1 cellular context compared by ENCODE assay signal in genomic region chr22:39473856-39474255, GRCh38.
TF ChIP-seq lines count a peak whose summit lies in the region.

No MANE protein-coding gene starts in this region.

TF ChIP-seq in GM23338, 12 proteins besides CTCF, POLR2A, EP300 and RAD21 (continued from another document):
- TF ChIP-seq ZNF462 (CRISPR knock-in tag; IDR thresholded peaks at IDR 0.05): no peak
- TF ChIP-seq STAT1 (IDR thresholded peaks at IDR 0.05; ENCODE audit: unreplicated experiment): no peak
